In genomic region chr6:53651764-53652401, GRCh38 we compare ENCODE assay signal across 8 cellular contexts. TPM values are rescaled to one million over a fixed set of nuclear protein-coding genes. Genes with fewer than 3 reads are reported as not detected.
DNase-seq lines count a peak whose midpoint lies in the region; ATAC-seq and TF ChIP-seq lines count a peak whose summit lies in the region.

No MANE protein-coding gene starts in this region.

- H3K9me3 Mint-ChIP-seq in activated CD8-positive, alpha-beta T cell treated with anti-CD3 and anti-CD28 coated beads for 36 hours = no peaks in the 10 kb centered on the region

- H2BK5ac ChIP-seq in mesenchymal stem cell (ENCODE audit: low read depth, low read length, poor library complexity, severe bottlenecking) = no peak overlapping the region

- peak overlapping the region; percentile 99 for H3K4me2 ChIP-seq in mesenchymal stem cell (ENCODE audit: low read length, poor library complexity, severe bottlenecking)

- DNase-seq in AML-193 (lab: John Stamatoyannopoulos, UW) (peak; percentile 91 to 93), NCI-H526 (lab: John Stamatoyannopoulos, UW) (peak; percentile 89 to 97), mesenchymal stem cell (peak; percentile 66)
- DNase-seq in activated CD8-positive, alpha-beta T cell treated with anti-CD3 and anti-CD28 coated beads for 36 hours = peak; percentile 84
- DNase-seq in effector memory CD4-positive, alpha-beta T cell = peak; percentile 62 to 66 (median 64)
- DNase-seq in stimulated activated CD8-positive, alpha-beta memory T cell treated with anti-CD3 and anti-CD28 coated beads, Interleukin-12 subunit alpha, Interleukin-12 subunit beta, amount 100 ng/mL, for 1 hour (ENCODE audit: low read depth) = peak; percentile 57

- peak; percentile 67 for ATAC-seq in GM19025 (IDR thresholded peaks at IDR 0.05; ENCODE audit: low read depth, unreplicated experiment)
- ATAC-seq in HG03342 (IDR thresholded peaks at IDR 0.05; ENCODE audit: unreplicated experiment) = peak; percentile 67
- ATAC-seq in activated CD8-positive, alpha-beta T cell treated with anti-CD3 and anti-CD28 coated beads for 36 hours = peak; percentile 92

- peak overlapping the region; percentile 67 for H2BK15ac ChIP-seq in mesenchymal stem cell (ENCODE audit: low read depth, poor library complexity, severe bottlenecking)

- peak overlapping the region in 1 of 2 experiments; percentile 50 for H3K14ac ChIP-seq in mesenchymal stem cell (ENCODE audit: low read length in 2 of 2)

- no peak overlapping the region for H2BK120ac ChIP-seq in mesenchymal stem cell (ENCODE audit: low read depth, low read length)

- peak overlapping the region; percentile 83 for H3K4me3 Mint-ChIP-seq in activated CD8-positive, alpha-beta T cell treated with anti-CD3 and anti-CD28 coated beads for 36 hours

- H3K27ac Mint-ChIP-seq in activated CD8-positive, alpha-beta T cell treated with anti-CD3 and anti-CD28 coated beads for 36 hours = peak overlapping the region; percentile 88

- no peak for TF ChIP-seq CTCF in activated CD8-positive, alpha-beta T cell treated with anti-CD3 and anti-CD28 coated beads for 36 hours (IDR thresholded peaks at IDR 0.05)

- H2AFZ ChIP-seq in mesenchymal stem cell (ENCODE audit: low read depth, low read length) = peak overlapping the region; percentile 93

- H3K9me3 ChIP-seq in effector memory CD4-positive, alpha-beta T cell (ENCODE audit: control insufficient read depth, low read length) = no peaks in the 10 kb centered on the region
- no peaks in the 10 kb centered on the region for H3K9me3 ChIP-seq in mesenchymal stem cell (ENCODE audit: control insufficient read depth, low read length)

- H4K91ac ChIP-seq in mesenchymal stem cell (ENCODE audit: low read length) = peak overlapping the region; percentile 87

- peak overlapping the region in 1 of 2 experiments; percentile 40 for H3K23ac ChIP-seq in mesenchymal stem cell (ENCODE audit: low read length in 2 of 2)

- peaks cover 5% of the 10 kb centered on the region for H3K36me3 Mint-ChIP-seq in activated CD8-positive, alpha-beta T cell treated with anti-CD3 and anti-CD28 coated beads for 36 hours (ENCODE audit: low read depth)

- H3K27ac ChIP-seq in effector memory CD4-positive, alpha-beta T cell (ENCODE audit: insufficient read depth, low read length, poor library complexity, severe bottlenecking) = peak overlapping the region; percentile 55
- H3K27ac ChIP-seq in mesenchymal stem cell (ENCODE audit: low read length, poor library complexity, severe bottlenecking) = no peak overlapping the region

- POLR2A ChIA-PET in activated CD8-positive, alpha-beta T cell treated with anti-CD3 and anti-CD28 coated beads for 36 hours (lab: Charles Lee) = interaction anchor here (0.6 to 1.9 kb wide), 11 partner anchors 10 to 292 kb away, joined by 3 to 12 read pairs (median 3); partner anchors contain the start of gene GCLC

- H3K4ac ChIP-seq in mesenchymal stem cell (ENCODE audit: low read depth in 1 of 2, low read length in 2 of 2) = peak overlapping the region; percentile 2 to 42

- H3K27me3 ChIP-seq in effector memory CD4-positive, alpha-beta T cell (replicated peaks; ENCODE audit: control insufficient read depth, insufficient read depth, low read length, poor library complexity, severe bottlenecking) = peaks cover 2% of the 10 kb centered on the region
- peaks cover 0 to 6% of the 10 kb centered on the region in 2 experiments for H3K27me3 ChIP-seq in mesenchymal stem cell (ENCODE audit: control insufficient read depth in 1 of 2, insufficient read depth in 1 of 2, low read length in 2 of 2)

- peaks cover 31% of the 10 kb centered on the region for H3K4me1 Mint-ChIP-seq in activated CD8-positive, alpha-beta T cell treated with anti-CD3 and anti-CD28 coated beads for 36 hours (ENCODE audit: low read depth)

- H2AK5ac ChIP-seq in mesenchymal stem cell (ENCODE audit: low read length, severe bottlenecking) = no peak overlapping the region

- no peaks in the 10 kb centered on the region for H3K27me3 Mint-ChIP-seq in activated CD8-positive, alpha-beta T cell treated with anti-CD3 and anti-CD28 coated beads for 36 hours

- H4K8ac ChIP-seq in mesenchymal stem cell (ENCODE audit: low read length) = peak overlapping the region; percentile 66

- intact Hi-C loops in activated CD8-positive, alpha-beta T cell treated with anti-CD3 and anti-CD28 coated beads for 36 hours (cut with micrococcal nuclease) = loop anchor here (1.0 to 10.0 kb wide), 4 partner anchors 75 to 477 kb away; partner anchors contain the start of gene GCLC

- H2BK12ac ChIP-seq in mesenchymal stem cell (ENCODE audit: low read length in 2 of 2) = peak overlapping the region; percentile 54 to 82

- H3K18ac ChIP-seq in mesenchymal stem cell (ENCODE audit: low read depth in 1 of 2, low read length in 2 of 2) = peak overlapping the region; percentile 70 to 92

- no peaks in the 10 kb centered on the region for H3K79me1 ChIP-seq in mesenchymal stem cell (replicated peaks; ENCODE audit: low read length, poor library complexity, severe bottlenecking)

- CTCF ChIA-PET in activated CD8-positive, alpha-beta T cell treated with anti-CD3 and anti-CD28 coated beads for 36 hours (lab: Charles Lee) = interaction anchor here (0.7 to 4.0 kb wide), 26 partner anchors 9 to 571 kb away, joined by 3 to 56 read pairs (median 4); partner anchors contain the start of genes GCLC and KLHL31

- H3K36me3 ChIP-seq in effector memory CD4-positive, alpha-beta T cell (ENCODE audit: control insufficient read depth, insufficient read depth, low read length) = no peaks in the 10 kb centered on the region
- H3K36me3 ChIP-seq in mesenchymal stem cell (ENCODE audit: control insufficient read depth in 1 of 2, insufficient read depth in 2 of 2, low read depth in 1 of 2, low read length in 2 of 2) = no peaks in the 10 kb centered on the region

- WGBS in mesenchymal stem cell = 2% methylated on average over 66 of the region's 68 CpGs

- peak overlapping the region; percentile 69 for H3K4me3 ChIP-seq in effector memory CD4-positive, alpha-beta T cell (ENCODE audit: insufficient read depth, low read depth, low read length, poor library complexity, severe bottlenecking)
- H3K4me3 ChIP-seq in mesenchymal stem cell (ENCODE audit: insufficient read depth in 1 of 2, low read depth in 1 of 2, low read length in 2 of 2) = peak overlapping the region; percentile 71 to 87

- peak overlapping the region; percentile 76 for H3K9ac ChIP-seq in mesenchymal stem cell (ENCODE audit: low read length)

- H3K4me1 ChIP-seq in effector memory CD4-positive, alpha-beta T cell (ENCODE audit: control insufficient read depth, insufficient read depth, low read length, poor library complexity, severe bottlenecking) = peaks cover 12% of the 10 kb centered on the region
- H3K4me1 ChIP-seq in mesenchymal stem cell (ENCODE audit: control insufficient read depth, insufficient read depth, low read depth, low read length) = peaks cover 10% of the 10 kb centered on the region

RNA-seq across cellular contexts. Expression of gene KLHL31, which starts 13.7 kb away (rescaled TPM):
- under 1 TPM; 0.16 to 0.22 TPM for total RNA-seq in activated CD8-positive, alpha-beta T cell treated with anti-CD3 and anti-CD28 coated beads for 36 hours
- 0.01 TPM for polyA plus RNA-seq in mesenchymal stem cell (2013, experiment 1 of 2)
- polyA plus RNA-seq in mesenchymal stem cell (2013, experiment 2 of 2) = 0.04 TPM
